ENCODE assay signal across 8 cellular contexts in genomic region chr2:173402405-173402974, GRCh38. TPM values are rescaled to one million over a fixed set of nuclear protein-coding genes. Genes with fewer than 3 reads are reported as not detected.
A peak's percentile ranks its signal among the peaks of the same experiment; 100 is the strongest.
DNase-seq lines count a peak whose midpoint lies in the region; ATAC-seq and TF ChIP-seq lines count a peak whose summit lies in the region.

No MANE protein-coding gene starts in this region.

- H3K9me2 ChIP-seq in PC-9 (ENCODE audit: insufficient read depth) (no peaks in the 10 kb centered on the region), neural cell (ENCODE audit: insufficient read depth, low read length) (no peaks in the 10 kb centered on the region)

- H3K27me3 ChIP-seq in PC-9 (ENCODE audit: insufficient read depth, low read depth) (peaks cover 24% of the 10 kb centered on the region; the same call in 1 of the 2 replicates), neural cell (ENCODE audit: insufficient read depth, low read depth, low read length) (peaks cover 27% of the 10 kb centered on the region)

- ATAC-seq in GM19025 (IDR thresholded peaks at IDR 0.05; ENCODE audit: low read depth, unreplicated experiment) = peak; percentile 53
- ATAC-seq in activated T-cell treated with anti-CD3 and anti-CD28 coated beads, Interleukin-2, amount 50 U/mL, for 4 hours = peak; percentile 89 to 93
- peak; percentile 87 for ATAC-seq in stimulated activated naive CD8-positive, alpha-beta T cell treated with anti-CD3 and anti-CD28 coated beads, Interleukin-15, Interleukin-2, amounts not matched to agents 100 U/mL and 50 U/mL, for 24 hours

- H3K27me3 Mint-ChIP-seq in activated T-cell treated with anti-CD3 and anti-CD28 coated beads, Interleukin-2, amount 50 U/mL, for 4 hours (ENCODE audit: low read depth) = peaks cover 53% of the 10 kb centered on the region

- H3K36me3 Mint-ChIP-seq in activated T-cell treated with anti-CD3 and anti-CD28 coated beads, Interleukin-2, amount 50 U/mL, for 4 hours (ENCODE audit: insufficient read depth) = no peaks in the 10 kb centered on the region

- H3K4me2 ChIP-seq in PC-9 (peak overlapping the region; percentile 75), neural cell (ENCODE audit: low read length) (no peak overlapping the region)

- H3K4me3 ChIP-seq in AG04449 (ENCODE audit: low read depth, low read length) (peak overlapping the region; percentile 47), PC-9 (peak overlapping the region; percentile 38; the same call in 1 of the 2 replicates), fibroblast of pulmonary artery (replicated peaks; ENCODE audit: low read depth, low read length) (no peak overlapping the region), neural cell (ENCODE audit: low read length) (no peak overlapping the region)

- H3K27ac ChIP-seq in PC-9 (no peak overlapping the region), neural cell (ENCODE audit: low read length) (no peak overlapping the region)

- in situ Hi-C loops in KBM-7 (cut with MboI; ENCODE audit: low pct_unique_long_range_greater_than_20kb, low sequenced_read_pairs) = loop anchor here (10.0 kb wide), 1 partner anchor 952 kb away; no protein-coding TSS in a partner anchor

- H3K9me3 ChIP-seq in PC-9 (ENCODE audit: insufficient read depth, low read depth) (no peaks in the 10 kb centered on the region), neural cell (ENCODE audit: low read length) (no peaks in the 10 kb centered on the region)

- TF ChIP-seq EP300 in neural cell (conservative IDR thresholded peaks at IDR 0.05; ENCODE audit: poor library complexity, severe bottlenecking) = no peak

- H3K4me1 Mint-ChIP-seq in activated T-cell treated with anti-CD3 and anti-CD28 coated beads, Interleukin-2, amount 50 U/mL, for 4 hours (ENCODE audit: low read depth) = peaks cover 7% of the 10 kb centered on the region

- DNase-seq in AG04449 (ENCODE audit: low read depth, low spot score) (peak; percentile 23), KBM-7 (peak; percentile 88), PC-9 (peak; percentile 79 to 88), fibroblast of pulmonary artery (ENCODE audit: low read depth) (peak; percentile 87)
- DNase-seq in activated T-cell treated with anti-CD3 and anti-CD28 coated beads, Interleukin-2, amount 50 U/mL, for 4 hours = peak; percentile 68
- DNase-seq in stimulated activated naive CD8-positive, alpha-beta T cell treated with anti-CD3 and anti-CD28 coated beads, Interleukin-15, Interleukin-2, amounts not matched to agents 100 U/mL and 50 U/mL, for 24 hours = peak; percentile 76

- intact Hi-C loops in PC-9 (cut with micrococcal nuclease; ENCODE audit: unreplicated experiment) = loop anchor here (1.0 to 10.0 kb wide), 9 partner anchors 47 to 1142 kb away; partner anchors contain the start of gene SP3

- H3K4me1 ChIP-seq in PC-9 (replicated peaks; ENCODE audit: insufficient read depth) = peaks cover 11% of the 10 kb centered on the region; the same call in 1 of the 2 replicates

- H4K20me1 ChIP-seq in PC-9 (ENCODE audit: insufficient read depth) = no peaks in the 10 kb centered on the region
- no peaks in the 10 kb centered on the region for H4K20me1 ChIP-seq in neural cell (ENCODE audit: insufficient read depth)

- no peaks in the 10 kb centered on the region for H3K9me3 Mint-ChIP-seq in activated T-cell treated with anti-CD3 and anti-CD28 coated beads, Interleukin-2, amount 50 U/mL, for 4 hours

- H3F3A ChIP-seq in PC-9 (ENCODE audit: insufficient read depth, low read depth) = no peaks in the 10 kb centered on the region
- no peaks in the 10 kb centered on the region for H3F3A ChIP-seq in neural cell (ENCODE audit: insufficient read depth, low read length, poor library complexity, severe bottlenecking)

- no peak overlapping the region for H3K4me3 Mint-ChIP-seq in activated T-cell treated with anti-CD3 and anti-CD28 coated beads, Interleukin-2, amount 50 U/mL, for 4 hours

- no peak overlapping the region for H3K9ac ChIP-seq in neural cell (ENCODE audit: low read length)

- CTCF ChIA-PET in AG04449 (lab: Yijun Ruan, JAX) (interaction anchor here (0.6 to 9.7 kb wide), 44 partner anchors 8 to 948 kb away, joined by 3 to 123 read pairs (median 4); no protein-coding TSS in a partner anchor), PC-9 (lab: Charles Lee) (interaction anchor here (0.5 to 1.3 kb wide), 10 partner anchors 8 to 948 kb away, joined by 3 to 17 read pairs (median 4); no protein-coding TSS in a partner anchor)

- H2AFZ ChIP-seq in PC-9 (peak overlapping the region; percentile 52; the same call in 1 of the 2 replicates), neural cell (ENCODE audit: low read depth, low read length) (no peak overlapping the region)

- BruUV-seq in PC-9 (replicated peaks; lab: Mats Ljungman, UMichigan) = no TSS peak

- H3K36me3 ChIP-seq in PC-9 (ENCODE audit: low read depth) = no peaks in the 10 kb centered on the region
- H3K36me3 ChIP-seq in neural cell (ENCODE audit: insufficient read depth, low read length) = no peaks in the 10 kb centered on the region

- TF ChIP-seq CTCF in AG04449 (IDR thresholded peaks at IDR 0.05; ENCODE audit: insufficient read depth, low read length, missing control alignments) = peak; percentile 78
- TF ChIP-seq CTCF in PC-9 (conservative IDR thresholded peaks at IDR 0.05) = peak; percentile 99
- peak; percentile 94 for TF ChIP-seq CTCF in fibroblast of pulmonary artery (IDR thresholded peaks at IDR 0.05; ENCODE audit: low read length, missing control alignments)
- TF ChIP-seq CTCF in neural cell (IDR thresholded peaks at IDR 0.05; ENCODE audit: poor library complexity, severe bottlenecking) = peak; percentile 94

- peak; percentile 97 for TF ChIP-seq RAD21 in neural cell (conservative IDR thresholded peaks at IDR 0.05)

- H3K79me2 ChIP-seq in PC-9 (ENCODE audit: low read depth) = no peaks in the 10 kb centered on the region
- H3K79me2 ChIP-seq in neural cell (replicated peaks; ENCODE audit: insufficient read depth, low read length) = no peaks in the 10 kb centered on the region

- POLR2A ChIA-PET in AG04449 (lab: Yijun Ruan, JAX) = no interaction called here
- POLR2A ChIA-PET in PC-9 (lab: Charles Lee; ENCODE audit: unreplicated experiment) = no interaction called here

TF ChIP-seq in neural cell, 6 proteins besides CTCF, POLR2A, EP300 and RAD21:
- TF ChIP-seq POLR2AphosphoS5 (IDR thresholded peaks at IDR 0.05) = no peak
- no peak for TF ChIP-seq MXI1 (conservative IDR thresholded peaks at IDR 0.05; ENCODE audit: poor library complexity, severe bottlenecking)
- peak; percentile 23 for TF ChIP-seq REST (IDR thresholded peaks at IDR 0.05; ENCODE audit: borderline replicate concordance)
- TF ChIP-seq TAF1 (IDR thresholded peaks at IDR 0.05; ENCODE audit: low read depth) = no peak
- peak; percentile 98 for TF ChIP-seq SMC3 (conservative IDR thresholded peaks at IDR 0.05; ENCODE audit: poor library complexity)
- TF ChIP-seq EZH2 (IDR thresholded peaks at IDR 0.05; ENCODE audit: borderline replicate concordance, insufficient read depth, low read length, poor library complexity, severe bottlenecking) = no peak

RNA-seq across cellular contexts. Expression of gene CDCA7, which starts 47.8 kb away (rescaled TPM):
- total RNA-seq in PC-9 (2021) = 26.1 and 34.2 TPM in 2 replicates
- 10 to 100 TPM; 23.1 to 36.9 (median 28.0) TPM for total RNA-seq in activated T-cell treated with anti-CD3 and anti-CD28 coated beads, Interleukin-2, amount 50 U/mL, for 4 hours
- 0.27 and 0.78 TPM in 2 replicates for polyA plus RNA-seq in neural cell
- polyA minus RNA-seq in neural cell = 0.69 and 0.97 TPM in 2 replicates

Comparison
In these comparisons a context has a peak if more than half of its experiments do, and no peak if none do; other contexts are left out.
1. DNase-seq: peak in every context shown above with its lines; median percentile 88 in KBM-7; 87 in fibroblast of pulmonary artery; 84 in PC-9; 76 in stimulated activated naive CD8-positive, alpha-beta T cell treated with anti-CD3 and anti-CD28 coated beads, Interleukin-15, Interleukin-2, amounts not matched to agents 100 U/mL and 50 U/mL, for 24 hours; 68 in activated T-cell treated with anti-CD3 and anti-CD28 coated beads, Interleukin-2, amount 50 U/mL, for 4 hours; 23 in AG04449.
2. H3K4me3 ChIP-seq: peak in AG04449 (single experiment) and PC-9 (single experiment); none in fibroblast of pulmonary artery (single experiment) and neural cell (single experiment).
3. Peak in every context shown above with its lines, with median percentiles within 50 percentile points of each other: CTCF ChIP-seq and ATAC-seq.